ENCODE assay signal across 1 cellular context in the genomic region with DNA sequence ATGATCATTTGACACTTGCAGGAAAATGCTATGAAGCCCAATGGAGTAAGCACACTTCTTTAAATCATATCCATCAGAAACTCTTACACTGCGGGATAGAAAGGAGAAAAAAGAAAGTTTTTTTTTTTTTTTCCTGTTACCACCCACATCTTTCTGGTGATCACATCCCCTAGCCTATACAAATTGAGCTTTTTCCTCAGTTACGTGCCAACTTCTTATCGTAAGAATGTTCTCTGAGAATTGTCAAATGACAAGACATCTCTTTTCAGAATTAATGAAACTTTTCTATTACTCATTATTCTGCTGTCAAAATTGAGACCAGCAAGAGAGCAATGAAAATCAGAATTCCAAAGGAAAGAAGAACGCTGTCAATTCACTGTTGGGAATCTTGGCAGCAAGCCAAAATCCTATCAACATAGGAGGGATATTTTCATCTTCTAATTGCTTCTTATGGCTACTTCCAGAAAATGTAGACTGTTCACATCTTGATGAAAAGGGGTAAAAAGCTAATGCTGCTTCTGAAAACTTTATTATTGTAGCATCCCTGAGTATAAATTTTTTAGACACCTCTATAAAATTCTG.
TF ChIP-seq lines count a peak whose summit lies in the region.

No MANE protein-coding gene starts in this region.

TF ChIP-seq in WTC11, 78 proteins besides CTCF, POLR2A, EP300 and RAD21 (continued from another document):
- TF ChIP-seq, protein P1, sequence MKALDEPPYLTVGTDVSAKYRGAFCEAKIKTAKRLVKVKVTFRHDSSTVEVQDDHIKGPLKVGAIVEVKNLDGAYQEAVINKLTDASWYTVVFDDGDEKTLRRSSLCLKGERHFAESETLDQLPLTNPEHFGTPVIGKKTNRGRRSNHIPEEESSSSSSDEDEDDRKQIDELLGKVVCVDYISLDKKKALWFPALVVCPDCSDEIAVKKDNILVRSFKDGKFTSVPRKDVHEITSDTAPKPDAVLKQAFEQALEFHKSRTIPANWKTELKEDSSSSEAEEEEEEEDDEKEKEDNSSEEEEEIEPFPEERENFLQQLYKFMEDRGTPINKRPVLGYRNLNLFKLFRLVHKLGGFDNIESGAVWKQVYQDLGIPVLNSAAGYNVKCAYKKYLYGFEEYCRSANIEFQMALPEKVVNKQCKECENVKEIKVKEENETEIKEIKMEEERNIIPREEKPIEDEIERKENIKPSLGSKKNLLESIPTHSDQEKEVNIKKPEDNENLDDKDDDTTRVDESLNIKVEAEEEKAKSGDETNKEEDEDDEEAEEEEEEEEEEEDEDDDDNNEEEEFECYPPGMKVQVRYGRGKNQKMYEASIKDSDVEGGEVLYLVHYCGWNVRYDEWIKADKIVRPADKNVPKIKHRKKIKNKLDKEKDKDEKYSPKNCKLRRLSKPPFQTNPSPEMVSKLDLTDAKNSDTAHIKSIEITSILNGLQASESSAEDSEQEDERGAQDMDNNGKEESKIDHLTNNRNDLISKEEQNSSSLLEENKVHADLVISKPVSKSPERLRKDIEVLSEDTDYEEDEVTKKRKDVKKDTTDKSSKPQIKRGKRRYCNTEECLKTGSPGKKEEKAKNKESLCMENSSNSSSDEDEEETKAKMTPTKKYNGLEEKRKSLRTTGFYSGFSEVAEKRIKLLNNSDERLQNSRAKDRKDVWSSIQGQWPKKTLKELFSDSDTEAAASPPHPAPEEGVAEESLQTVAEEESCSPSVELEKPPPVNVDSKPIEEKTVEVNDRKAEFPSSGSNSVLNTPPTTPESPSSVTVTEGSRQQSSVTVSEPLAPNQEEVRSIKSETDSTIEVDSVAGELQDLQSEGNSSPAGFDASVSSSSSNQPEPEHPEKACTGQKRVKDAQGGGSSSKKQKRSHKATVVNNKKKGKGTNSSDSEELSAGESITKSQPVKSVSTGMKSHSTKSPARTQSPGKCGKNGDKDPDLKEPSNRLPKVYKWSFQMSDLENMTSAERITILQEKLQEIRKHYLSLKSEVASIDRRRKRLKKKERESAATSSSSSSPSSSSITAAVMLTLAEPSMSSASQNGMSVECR (CRISPR knock-in tag; IDR thresholded peaks at IDR 0.05; ENCODE audit: borderline replicate concordance), result no peak
- TF ChIP-seq ZNF219 (CRISPR knock-in tag; IDR thresholded peaks at IDR 0.05; ENCODE audit: borderline replicate concordance) (no peak), ZNF138 (CRISPR knock-in tag; conservative IDR thresholded peaks at IDR 0.05) (no peak), RELA (CRISPR knock-in tag; IDR thresholded peaks at IDR 0.05; ENCODE audit: borderline replicate concordance) (no peak), NR3C1 (CRISPR knock-in tag; conservative IDR thresholded peaks at IDR 0.05; ENCODE audit: low read depth) (no peak)
- TF ChIP-seq, protein P2, sequence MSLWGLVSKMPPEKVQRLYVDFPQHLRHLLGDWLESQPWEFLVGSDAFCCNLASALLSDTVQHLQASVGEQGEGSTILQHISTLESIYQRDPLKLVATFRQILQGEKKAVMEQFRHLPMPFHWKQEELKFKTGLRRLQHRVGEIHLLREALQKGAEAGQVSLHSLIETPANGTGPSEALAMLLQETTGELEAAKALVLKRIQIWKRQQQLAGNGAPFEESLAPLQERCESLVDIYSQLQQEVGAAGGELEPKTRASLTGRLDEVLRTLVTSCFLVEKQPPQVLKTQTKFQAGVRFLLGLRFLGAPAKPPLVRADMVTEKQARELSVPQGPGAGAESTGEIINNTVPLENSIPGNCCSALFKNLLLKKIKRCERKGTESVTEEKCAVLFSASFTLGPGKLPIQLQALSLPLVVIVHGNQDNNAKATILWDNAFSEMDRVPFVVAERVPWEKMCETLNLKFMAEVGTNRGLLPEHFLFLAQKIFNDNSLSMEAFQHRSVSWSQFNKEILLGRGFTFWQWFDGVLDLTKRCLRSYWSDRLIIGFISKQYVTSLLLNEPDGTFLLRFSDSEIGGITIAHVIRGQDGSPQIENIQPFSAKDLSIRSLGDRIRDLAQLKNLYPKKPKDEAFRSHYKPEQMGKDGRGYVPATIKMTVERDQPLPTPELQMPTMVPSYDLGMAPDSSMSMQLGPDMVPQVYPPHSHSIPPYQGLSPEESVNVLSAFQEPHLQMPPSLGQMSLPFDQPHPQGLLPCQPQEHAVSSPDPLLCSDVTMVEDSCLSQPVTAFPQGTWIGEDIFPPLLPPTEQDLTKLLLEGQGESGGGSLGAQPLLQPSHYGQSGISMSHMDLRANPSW (CRISPR knock-in tag; conservative IDR thresholded peaks at IDR 0.05; ENCODE audit: low read depth), result no peak
